ENCODE assay signal across 8 cellular contexts in the genomic region with DNA sequence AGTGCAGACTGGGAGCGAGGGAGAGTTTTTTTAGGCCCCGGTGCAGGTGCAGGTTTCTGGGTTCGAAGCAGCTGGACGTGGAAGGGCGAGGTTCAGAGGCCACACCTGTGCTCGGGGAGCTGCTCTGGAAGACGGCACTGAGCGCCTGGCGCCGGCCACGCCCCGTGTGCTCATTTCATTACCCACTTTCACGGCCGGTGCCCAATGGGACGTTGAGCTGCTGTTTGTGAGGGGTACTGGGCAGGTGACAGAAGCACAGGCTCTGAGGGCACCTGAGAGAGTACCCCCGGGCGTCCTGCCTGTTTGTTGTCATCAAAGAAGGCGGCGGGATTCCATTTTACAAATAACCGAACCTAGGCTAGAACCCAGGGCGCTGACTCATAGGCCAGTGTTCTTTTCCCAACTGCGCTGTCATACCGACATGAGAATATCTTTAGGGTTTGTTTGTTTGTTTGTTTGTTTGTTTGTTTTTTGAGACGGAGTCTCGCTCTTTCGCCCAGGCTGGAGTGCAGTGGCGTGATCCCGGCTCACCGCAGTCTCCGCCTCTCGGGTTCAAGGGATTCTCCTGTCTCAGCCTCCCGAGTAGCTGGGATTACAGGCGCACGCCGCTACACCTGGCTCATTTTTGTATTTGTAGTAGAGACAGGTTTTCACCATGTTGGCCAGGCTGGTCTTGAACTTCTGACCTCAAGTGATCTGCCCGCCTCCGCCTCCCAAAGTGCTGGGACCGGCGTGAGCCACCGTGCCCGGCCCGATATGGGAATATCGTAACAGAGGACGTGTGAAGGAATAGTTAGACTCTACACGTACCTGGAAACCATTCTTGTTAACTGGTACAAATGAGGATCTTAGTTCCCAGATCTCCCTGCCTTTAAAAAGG. TPM values are rescaled to one million over a fixed set of nuclear protein-coding genes. Genes with fewer than 3 reads are reported as not detected.
DNase-seq lines count a peak whose midpoint lies in the region; ATAC-seq, FAIRE-seq and TF ChIP-seq lines count a peak whose summit lies in the region.

No MANE protein-coding gene starts in this region.

- TF ChIP-seq POLR2A in A549 (IDR thresholded peaks at IDR 0.05; ENCODE audit: low read length) = no peak; the same call in 1 of the 2 replicates
- TF ChIP-seq POLR2A in right lobe of liver (IDR thresholded peaks at IDR 0.05) = no peak

- 52% methylated on average over 38 of the region's 45 CpGs for WGBS in A549 (ENCODE audit: missing lambda C conversion rate)
- 79% methylated on average over 20 of the region's 45 CpGs for WGBS in right lobe of liver (ENCODE audit: insufficient coverage, low coverage, low lambda C conversion rate, missing lambda C conversion rate)

- H3K9me2 ChIP-seq in SU-DHL-6 (replicated peaks; ENCODE audit: insufficient read depth, low read length) = no peaks in the 10 kb centered on the region

- H3K36me3 ChIP-seq in SU-DHL-6 (ENCODE audit: low read length) = no peaks in the 10 kb centered on the region
- H3K36me3 ChIP-seq in bronchial epithelial cell (ENCODE audit: control insufficient read depth, insufficient read depth, low read length) = no peaks in the 10 kb centered on the region
- H3K36me3 ChIP-seq in right lobe of liver = no peaks in the 10 kb centered on the region

- TF ChIP-seq CTCF in A549 (IDR thresholded peaks at IDR 0.05) (no peak), SU-DHL-6 (IDR thresholded peaks at IDR 0.05; ENCODE audit: insufficient read depth, low read length, poor library complexity, severe bottlenecking) (no peak), bronchial epithelial cell (IDR thresholded peaks at IDR 0.05; ENCODE audit: insufficient read depth, low read length, severe bottlenecking) (no peak), right lobe of liver (IDR thresholded peaks at IDR 0.05) (no peak)

- intact Hi-C loops in right lobe of liver (cut with DNase I) = no loop called here

- TF ChIP-seq EP300 in A549 (IDR thresholded peaks at IDR 0.05) = no peak

- peaks cover 7% of the 10 kb centered on the region for H3K36me3 Mint-ChIP-seq in stimulated activated effector memory CD8-positive, alpha-beta T cell treated with anti-CD3 and anti-CD28 coated beads, Interleukin-12 subunit alpha, Interleukin-12 subunit beta, amount 100 ng/mL, for 72 hours

- CTCF ChIA-PET in A549 (lab: Yijun Ruan, JAX) = no interaction called here

- H3K9me3 ChIP-seq in A549 = no peaks in the 10 kb centered on the region
- H3K9me3 ChIP-seq in SU-DHL-6 (ENCODE audit: insufficient read depth, low read length) = peaks cover 10% of the 10 kb centered on the region; the same call in 1 of the 2 replicates
- no peaks in the 10 kb centered on the region for H3K9me3 ChIP-seq in right lobe of liver

- no peak overlapping the region for H2AFZ ChIP-seq in SU-DHL-6 (ENCODE audit: low read depth, low read length, severe bottlenecking)

- peaks cover 5% of the 10 kb centered on the region; the same call in 1 of the 2 replicates for H3F3A ChIP-seq in SU-DHL-6 (ENCODE audit: insufficient read depth)

- H3K4me1 ChIP-seq in A549 (peaks cover 33% of the 10 kb centered on the region), right lobe of liver (peaks cover 0 to 5% (median 0%) of the 10 kb centered on the region in 4 donors)

- H3K4me2 ChIP-seq in A549 (peak overlapping the region; percentile 87), SU-DHL-6 (ENCODE audit: low read depth, low read length, poor library complexity, severe bottlenecking) (peak overlapping the region; percentile 62)

- no peak for TF ChIP-seq RAD21 in A549 (conservative IDR thresholded peaks at IDR 0.05 in 1 of 2, IDR thresholded peaks at IDR 0.05 in 1 of 2)

- peak overlapping the region; percentile 93 for H3K9ac ChIP-seq in SU-DHL-6 (ENCODE audit: low read length)

- ATAC-seq in A549 (peak; percentile 66 to 68), GM18909 (IDR thresholded peaks at IDR 0.05; ENCODE audit: poor library complexity, unreplicated experiment) (peak; percentile 49), HG03460 (IDR thresholded peaks at IDR 0.05; ENCODE audit: unreplicated experiment) (peak; percentile 40), right lobe of liver (peak; percentile 30 to 58 (median 42)), HG03135 (IDR thresholded peaks at IDR 0.05; ENCODE audit: unreplicated experiment) (no peak)
- peak; percentile 75 for ATAC-seq in stimulated activated effector memory CD8-positive, alpha-beta T cell treated with anti-CD3 and anti-CD28 coated beads, Interleukin-12 subunit alpha, Interleukin-12 subunit beta, amount 100 ng/mL, for 72 hours

- peaks cover 53% of the 10 kb centered on the region for H3K79me2 ChIP-seq in SU-DHL-6 (ENCODE audit: insufficient read depth, low read length)

- POLR2A ChIA-PET in A549 (lab: Yijun Ruan, JAX) = interaction anchor here (0.6 kb wide), 1 partner anchor 107 kb away, joined by 5 read pairs; a partner anchor contains a TSS

- no peak for FAIRE-seq in A549 (lab: Jason Lieb, UNC)
- FAIRE-seq in bronchial epithelial cell (lab: Jason Lieb, UNC) = no peak

- H3K27ac ChIP-seq in A549 = peak overlapping the region; percentile 93 to 98
- H3K27ac ChIP-seq in SU-DHL-6 (ENCODE audit: low read depth, low read length) = peak overlapping the region; percentile 79
- no peak overlapping the region for H3K27ac ChIP-seq in right lobe of liver

- H3K4me3 Mint-ChIP-seq in stimulated activated effector memory CD8-positive, alpha-beta T cell treated with anti-CD3 and anti-CD28 coated beads, Interleukin-12 subunit alpha, Interleukin-12 subunit beta, amount 100 ng/mL, for 72 hours = peak overlapping the region; percentile 94

- no peaks in the 10 kb centered on the region for H4K20me1 ChIP-seq in SU-DHL-6 (ENCODE audit: low read depth, low read length)

- peaks cover 6% of the 10 kb centered on the region for H3K4me1 Mint-ChIP-seq in stimulated activated effector memory CD8-positive, alpha-beta T cell treated with anti-CD3 and anti-CD28 coated beads, Interleukin-12 subunit alpha, Interleukin-12 subunit beta, amount 100 ng/mL, for 72 hours

- no peak overlapping the region for H3K27ac Mint-ChIP-seq in stimulated activated effector memory CD8-positive, alpha-beta T cell treated with anti-CD3 and anti-CD28 coated beads, Interleukin-12 subunit alpha, Interleukin-12 subunit beta, amount 100 ng/mL, for 72 hours

- H3K9me3 Mint-ChIP-seq in stimulated activated effector memory CD8-positive, alpha-beta T cell treated with anti-CD3 and anti-CD28 coated beads, Interleukin-12 subunit alpha, Interleukin-12 subunit beta, amount 100 ng/mL, for 72 hours = peaks cover 2% of the 10 kb centered on the region

- H3K4me3 ChIP-seq in A549 (peak overlapping the region; percentile 98), SU-DHL-6 (ENCODE audit: insufficient read depth, low read length, poor library complexity, severe bottlenecking) (peak overlapping the region; percentile 82), bronchial epithelial cell (ENCODE audit: low read depth, low read length) (peak overlapping the region; percentile 83), right lobe of liver (peak overlapping the region; percentile 65 to 80 (median 74))

- DNase-seq in A549 (ENCODE audit: low read depth in 1 of 2, low spot score in 1 of 2) (peak; percentile 51 to 58), bronchial epithelial cell (ENCODE audit: low read depth) (peak; percentile 46), right lobe of liver (peak in 1 of 3 donors; percentile 46)
- DNase-seq in stimulated activated effector memory CD8-positive, alpha-beta T cell treated with anti-CD3 and anti-CD28 coated beads, Interleukin-12 subunit alpha, Interleukin-12 subunit beta, amount 100 ng/mL, for 72 hours (ENCODE audit: low spot score in 2 of 2) = peak in 1 of 2 donors; percentile 72

- H3K27me3 ChIP-seq in SU-DHL-6 (ENCODE audit: low read length) (no peaks in the 10 kb centered on the region), bronchial epithelial cell (ENCODE audit: control insufficient read depth, insufficient read depth, low read length) (no peaks in the 10 kb centered on the region), right lobe of liver (no peaks in the 10 kb centered on the region)

TF ChIP-seq in A549, 52 proteins besides CTCF, POLR2A, EP300 and RAD21:
- TF ChIP-seq, protein P1, sequence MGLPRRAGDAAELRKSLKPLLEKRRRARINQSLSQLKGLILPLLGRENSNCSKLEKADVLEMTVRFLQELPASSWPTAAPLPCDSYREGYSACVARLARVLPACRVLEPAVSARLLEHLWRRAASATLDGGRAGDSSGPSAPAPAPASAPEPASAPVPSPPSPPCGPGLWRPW (IDR thresholded peaks at IDR 0.05) = no peak
- TF ChIP-seq FOSL2 (IDR thresholded peaks at IDR 0.05) (no peak), FOSL2 (CRISPR knock-in tag; IDR thresholded peaks at IDR 0.05) (peak; percentile 44; the same call in 1 of the 2 replicates)

RNA-seq across cellular contexts. Expression of a gene that starts 16.6 kb away (rescaled TPM):
- polyA plus RNA-seq in A549 (2011; rRNA removed) (4.4 and 5.8 TPM in 2 replicates), A549 (2017; fragmentation: RNase III; extraction: RNeasy Plus Mini Kit Qiagen cat#74134 plus additional on column Dnase treatment) (8.1 to 9.9 TPM (median 9.6 TPM) in 3 replicates)
- 10.1 and 11.4 TPM in 2 replicates for polyA plus RNA-seq in A549 (2012; cell fraction: cytosol; rRNA removed)
- 40.6 and 42.2 TPM in 2 replicates for polyA plus RNA-seq in A549 (2012; cell fraction: nucleus; rRNA removed)
- 5.8 and 9.0 TPM in 2 replicates for polyA minus RNA-seq in A549 (2011; rRNA and poly(A)+ RNA removed)
- total RNA-seq in bronchial epithelial cell (38.7 and 67.3 TPM in 2 replicates), right lobe of liver (10 to 100 TPM; 20.7 to 67.1 (median 50.7) TPM)

Comparison
In these comparisons a context has a peak if more than half of its experiments do, and no peak if none do; other contexts are left out.
1. H3K27ac ChIP-seq: peak in A549 (2 of 2) and SU-DHL-6 (single experiment); none in right lobe of liver (0 of 3).
2. Peak in every context shown above with its lines, with median percentiles within 50 percentile points of each other: H3K4me3 ChIP-seq.